ENCODE assay signal across 37 cellular contexts in genomic region chr17:16358394-16358793, GRCh38.
"Had no signal": no experiment of that assay in that cellular context is flagged by ENCODE, and none has a peak within 500 bp of the region (broad histone marks: within the 10 kb centered on the region; RNA-seq: fewer than 3 reads in every experiment).

No MANE protein-coding gene starts in this region.

- DNase-seq: activated B cell treated with CpG ODN at 0.5 μM for 24 hours; activated CD4-positive, alpha-beta memory T cell treated with anti-CD3 and anti-CD28 coated beads, Interleukin-2, amount 10 ng/mL, durations not matched to agents 7 days and 5 days; activated CD4-positive, alpha-beta T cell treated with anti-CD3 and anti-CD28 coated beads for 4 hours; activated CD4-positive, alpha-beta T cell treated with anti-CD3 and anti-CD28 coated beads, Interleukin-2, amount 10 ng/mL, durations not matched to agents 24 days and 14 days; activated CD4-positive, alpha-beta T cell treated with anti-CD3 and anti-CD28 coated beads, Interleukin-2, amount 50 U/mL, for 1 hour; activated CD4-positive, alpha-beta T cell treated with anti-CD3 and anti-CD28 coated beads, Interleukin-2, amount 50 U/mL, for 4 hours; activated CD4-positive, CD25-positive, alpha-beta regulatory T cell treated with anti-CD3 and anti-CD28 coated beads, Interleukin-2, amount 50 U/mL, for 72 hours; activated CD8-positive, alpha-beta memory T cell treated with anti-CD3 and anti-CD28 coated beads for 24 hours; activated CD8-positive, alpha-beta memory T cell treated with anti-CD3 and anti-CD28 coated beads, Interleukin-2, amount 10 ng/mL, durations not matched to agents 7 days and 5 days; activated CD8-positive, alpha-beta memory T cell treated with anti-CD3 and anti-CD28 coated beads, Interleukin-2, amount 50 U/mL, for 48 hours; activated CD8-positive, alpha-beta T cell treated with anti-CD3 and anti-CD28 coated beads, Interleukin-2, amount 10 ng/mL, durations not matched to agents 7 days and 5 days; activated effector memory CD4-positive, alpha-beta T cell treated with Interleukin-2 at 50 U/mL for 16 hours; activated gamma-delta T cell; activated naive CD4-positive, alpha-beta T cell treated with anti-CD3 and anti-CD28 coated beads, Interleukin-2, amount 10 ng/mL, durations not matched to agents 7 days and 5 days; activated naive CD4-positive, alpha-beta T cell treated with Interleukin-2 at 50 U/mL for 16 hours; activated naive CD8-positive, alpha-beta T cell treated with anti-CD3 and anti-CD28 coated beads, Interleukin-2, amount 10 ng/mL, durations not matched to agents 7 days and 5 days; activated naive CD8-positive, alpha-beta T cell treated with anti-CD3 and anti-CD28 coated beads, Interleukin-2, amount 50 U/mL, for 24 hours; activated T-cell treated with anti-CD3 and anti-CD28 coated beads, Interleukin-2, amount 50 U/mL, for 24 hours; activated T-cell treated with anti-CD3 and anti-CD28 coated beads, Interleukin-2, amount 50 U/mL, for 48 hours; amygdala; anterior cingulate cortex; caudate nucleus; cerebellar nuclear complex; T-helper 2 cell; T-helper 9 cell had no signal

- H3K36me3 Mint-ChIP-seq: activated CD8-positive, alpha-beta memory T cell treated with anti-CD3 and anti-CD28 coated beads, Interleukin-2, amount 10 ng/mL, durations not matched to agents 7 days and 5 days; activated naive CD4-positive, alpha-beta T cell treated with anti-CD3 and anti-CD28 coated beads, Interleukin-2, amount 10 ng/mL, durations not matched to agents 7 days and 5 days; activated naive CD4-positive, alpha-beta T cell treated with anti-CD3 and anti-CD28 coated beads, Interleukin-2, amount 50 U/mL, for 24 hours; activated naive CD8-positive, alpha-beta T cell; activated naive CD8-positive, alpha-beta T cell treated with anti-CD3 and anti-CD28 coated beads, Interleukin-2, amount 10 ng/mL, durations not matched to agents 7 days and 5 days; brain had no signal

- H3K4me1 Mint-ChIP-seq: brain had no signal

- H3K9me3 ChIP-seq: ascending aorta had no signal

- H3K4me3 ChIP-seq: ascending aorta, cardiac muscle cell had no signal

- H3K27ac Mint-ChIP-seq: activated B cell treated with CpG ODN at 0.5 μM for 24 hours; activated CD4-positive, alpha-beta memory T cell treated with anti-CD3 and anti-CD28 coated beads, Interleukin-2, amount 10 ng/mL, durations not matched to agents 7 days and 5 days; activated CD4-positive, alpha-beta T cell treated with anti-CD3 and anti-CD28 coated beads, Interleukin-2, amount 10 ng/mL, durations not matched to agents 24 days and 14 days; activated CD8-positive, alpha-beta memory T cell treated with anti-CD3 and anti-CD28 coated beads, Interleukin-2, amount 10 ng/mL, durations not matched to agents 7 days and 5 days; activated CD8-positive, alpha-beta T cell treated with anti-CD3 and anti-CD28 coated beads, Interleukin-2, amount 10 ng/mL, durations not matched to agents 7 days and 5 days; activated naive CD4-positive, alpha-beta T cell treated with anti-CD3 and anti-CD28 coated beads, Interleukin-2, amount 10 ng/mL, durations not matched to agents 7 days and 5 days; activated naive CD8-positive, alpha-beta T cell; activated naive CD8-positive, alpha-beta T cell treated with anti-CD3 and anti-CD28 coated beads, Interleukin-2, amount 10 ng/mL, durations not matched to agents 7 days and 5 days; activated naive CD8-positive, alpha-beta T cell treated with anti-CD3 and anti-CD28 coated beads, Interleukin-2, amount 50 U/mL, for 24 hours; activated T-cell treated with anti-CD3 and anti-CD28 coated beads, Interleukin-2, amount 50 U/mL, for 24 hours; activated T-helper 2 cell treated with anti-CD3 and anti-CD28 coated beads, Interferon-gamma antibody, Interleukin-2, Interleukin-4, amounts not matched to agents 10 μg/mL and 5 μg/mL and 100 μg/mL, durations not matched to agents 14 hours and 24 hours and 36 hours; brain; T-helper 1 cell treated with Interleukin-12 subunit alpha and Interleukin-12 subunit beta and Interleukin-4 antibody, amounts not matched to agents 30 μg/mL and 1 μg/mL, for 36 hours; T-helper 2 cell treated with Interferon-gamma antibody and Interleukin-4, amounts not matched to agents 5 μg/mL and 100 μg/mL, for 36 hours had no signal

- ATAC-seq: activated CD8-positive, alpha-beta memory T cell treated with anti-CD3 and anti-CD28 coated beads, Interleukin-2, amount 10 ng/mL, durations not matched to agents 7 days and 5 days; activated CD8-positive, alpha-beta T cell treated with anti-CD3 and anti-CD28 coated beads, Interleukin-2, amount 10 ng/mL, durations not matched to agents 7 days and 5 days; activated naive CD8-positive, alpha-beta T cell treated with anti-CD3 and anti-CD28 coated beads, Interleukin-2, amount 50 U/mL, for 24 hours had no signal

- FAIRE-seq: bronchial epithelial cell, TTC549 had no signal

- H3K27me3 ChIP-seq: ascending aorta, cardiac muscle cell had no signal

- H3K36me3 ChIP-seq: ascending aorta, cardiac muscle cell had no signal

- H3K9me3 Mint-ChIP-seq: activated B cell treated with CpG ODN at 0.5 μM for 24 hours; activated CD4-positive, alpha-beta memory T cell treated with anti-CD3 and anti-CD28 coated beads, Interleukin-2, amount 10 ng/mL, durations not matched to agents 7 days and 5 days; activated CD4-positive, alpha-beta T cell treated with anti-CD3 and anti-CD28 coated beads, Interleukin-2, amount 10 ng/mL, durations not matched to agents 24 days and 14 days; activated naive CD4-positive, alpha-beta T cell treated with anti-CD3 and anti-CD28 coated beads, Interleukin-2, amount 10 ng/mL, durations not matched to agents 7 days and 5 days; activated naive CD4-positive, alpha-beta T cell treated with anti-CD3 and anti-CD28 coated beads, Interleukin-2, amount 50 U/mL, for 24 hours; activated naive CD8-positive, alpha-beta T cell treated with anti-CD3 and anti-CD28 coated beads, Interleukin-2, amount 10 ng/mL, durations not matched to agents 7 days and 5 days; activated naive CD8-positive, alpha-beta T cell treated with anti-CD3 and anti-CD28 coated beads, Interleukin-2, amount 50 U/mL, for 24 hours; activated T-cell treated with anti-CD3 and anti-CD28 coated beads, Interleukin-2, amount 50 U/mL, for 24 hours; activated T-helper 2 cell treated with anti-CD3 and anti-CD28 coated beads, Interferon-gamma antibody, Interleukin-2, Interleukin-4, amounts not matched to agents 10 μg/mL and 5 μg/mL and 100 μg/mL, durations not matched to agents 14 hours and 24 hours and 36 hours; central memory CD8-positive, alpha-beta T cell; T-helper 1 cell treated with Interleukin-12 subunit alpha and Interleukin-12 subunit beta and Interleukin-4 antibody, amounts not matched to agents 30 μg/mL and 1 μg/mL, for 36 hours; T-helper 2 cell treated with Interferon-gamma antibody and Interleukin-4, amounts not matched to agents 5 μg/mL and 100 μg/mL, for 36 hours had no signal

- H3K27me3 Mint-ChIP-seq: activated B cell treated with CpG ODN at 0.5 μM for 24 hours; activated naive CD8-positive, alpha-beta T cell; activated naive CD8-positive, alpha-beta T cell treated with anti-CD3 and anti-CD28 coated beads, Interleukin-2, amount 50 U/mL, for 24 hours; central memory CD8-positive, alpha-beta T cell had no signal

- H3K27ac ChIP-seq: ascending aorta, cardiac muscle cell, VCaP had no signal

- H3K4me3 Mint-ChIP-seq: activated B cell treated with CpG ODN at 0.5 μM for 24 hours; activated CD4-positive, alpha-beta memory T cell treated with anti-CD3 and anti-CD28 coated beads, Interleukin-2, amount 10 ng/mL, durations not matched to agents 7 days and 5 days; activated CD4-positive, alpha-beta T cell treated with anti-CD3 and anti-CD28 coated beads, Interleukin-2, amount 10 ng/mL, durations not matched to agents 24 days and 14 days; activated CD8-positive, alpha-beta memory T cell treated with anti-CD3 and anti-CD28 coated beads, Interleukin-2, amount 10 ng/mL, durations not matched to agents 7 days and 5 days; activated CD8-positive, alpha-beta T cell treated with anti-CD3 and anti-CD28 coated beads, Interleukin-2, amount 10 ng/mL, durations not matched to agents 7 days and 5 days; activated naive CD4-positive, alpha-beta T cell treated with anti-CD3 and anti-CD28 coated beads, Interleukin-2, amount 10 ng/mL, durations not matched to agents 7 days and 5 days; activated naive CD4-positive, alpha-beta T cell treated with anti-CD3 and anti-CD28 coated beads, Interleukin-2, amount 50 U/mL, for 24 hours; activated naive CD8-positive, alpha-beta T cell; activated naive CD8-positive, alpha-beta T cell treated with anti-CD3 and anti-CD28 coated beads, Interleukin-2, amount 10 ng/mL, durations not matched to agents 7 days and 5 days; activated naive CD8-positive, alpha-beta T cell treated with anti-CD3 and anti-CD28 coated beads, Interleukin-2, amount 50 U/mL, for 24 hours; activated T-cell treated with anti-CD3 and anti-CD28 coated beads, Interleukin-2, amount 50 U/mL, for 24 hours; brain; central memory CD8-positive, alpha-beta T cell; T-helper 1 cell treated with Interleukin-12 subunit alpha and Interleukin-12 subunit beta and Interleukin-4 antibody, amounts not matched to agents 30 μg/mL and 1 μg/mL, for 36 hours; T-helper 2 cell treated with Interferon-gamma antibody and Interleukin-4, amounts not matched to agents 5 μg/mL and 100 μg/mL, for 36 hours had no signal
